ENCODE assay signal across 8 cellular contexts in the genomic region with DNA sequence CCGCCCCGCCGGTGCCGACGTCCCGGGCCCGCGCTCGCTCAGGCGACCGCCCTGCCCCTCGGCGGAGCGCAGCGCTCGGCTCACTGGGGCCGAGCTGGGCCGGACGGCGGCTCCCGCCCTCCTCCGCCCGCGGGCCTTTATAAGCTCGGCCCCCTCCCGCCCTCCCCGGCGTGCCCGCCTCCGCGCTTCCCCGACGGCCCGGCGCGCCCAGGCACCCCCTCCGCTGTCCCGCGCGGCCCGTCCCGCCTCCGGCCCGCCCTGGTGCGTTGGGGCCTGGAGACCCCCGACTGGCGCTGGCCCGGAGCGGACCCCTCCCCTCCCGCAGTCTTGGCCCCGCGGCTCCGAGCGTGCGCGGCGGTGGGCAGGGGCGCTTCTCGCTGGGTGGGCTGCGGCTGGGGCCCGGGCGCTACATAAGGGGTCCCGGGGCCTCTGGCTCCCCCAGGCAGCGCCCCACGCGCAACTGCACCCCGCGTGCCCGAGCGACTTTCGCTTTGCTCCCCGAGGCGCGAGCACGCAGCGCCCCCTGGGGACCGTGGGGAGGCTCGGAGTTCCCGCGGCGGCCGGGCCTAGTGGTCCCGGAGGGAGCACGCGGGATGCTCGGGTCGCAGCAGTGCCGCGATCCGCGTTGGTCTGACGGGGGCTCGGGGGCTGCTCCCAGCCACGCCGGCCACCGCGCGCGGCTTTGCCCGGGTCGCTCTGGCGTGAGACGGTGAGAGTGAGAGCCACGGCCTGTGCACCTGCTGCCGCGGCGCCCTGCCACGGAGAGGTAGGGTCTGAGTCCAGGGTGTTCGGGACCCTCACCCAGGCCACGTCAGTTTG. TPM values are rescaled to one million over a fixed set of nuclear protein-coding genes. Genes with fewer than 3 reads are reported as not detected.
DNase-seq lines count a peak whose midpoint lies in the region; ATAC-seq lines count a peak whose summit lies in the region.

A gene with protein sequence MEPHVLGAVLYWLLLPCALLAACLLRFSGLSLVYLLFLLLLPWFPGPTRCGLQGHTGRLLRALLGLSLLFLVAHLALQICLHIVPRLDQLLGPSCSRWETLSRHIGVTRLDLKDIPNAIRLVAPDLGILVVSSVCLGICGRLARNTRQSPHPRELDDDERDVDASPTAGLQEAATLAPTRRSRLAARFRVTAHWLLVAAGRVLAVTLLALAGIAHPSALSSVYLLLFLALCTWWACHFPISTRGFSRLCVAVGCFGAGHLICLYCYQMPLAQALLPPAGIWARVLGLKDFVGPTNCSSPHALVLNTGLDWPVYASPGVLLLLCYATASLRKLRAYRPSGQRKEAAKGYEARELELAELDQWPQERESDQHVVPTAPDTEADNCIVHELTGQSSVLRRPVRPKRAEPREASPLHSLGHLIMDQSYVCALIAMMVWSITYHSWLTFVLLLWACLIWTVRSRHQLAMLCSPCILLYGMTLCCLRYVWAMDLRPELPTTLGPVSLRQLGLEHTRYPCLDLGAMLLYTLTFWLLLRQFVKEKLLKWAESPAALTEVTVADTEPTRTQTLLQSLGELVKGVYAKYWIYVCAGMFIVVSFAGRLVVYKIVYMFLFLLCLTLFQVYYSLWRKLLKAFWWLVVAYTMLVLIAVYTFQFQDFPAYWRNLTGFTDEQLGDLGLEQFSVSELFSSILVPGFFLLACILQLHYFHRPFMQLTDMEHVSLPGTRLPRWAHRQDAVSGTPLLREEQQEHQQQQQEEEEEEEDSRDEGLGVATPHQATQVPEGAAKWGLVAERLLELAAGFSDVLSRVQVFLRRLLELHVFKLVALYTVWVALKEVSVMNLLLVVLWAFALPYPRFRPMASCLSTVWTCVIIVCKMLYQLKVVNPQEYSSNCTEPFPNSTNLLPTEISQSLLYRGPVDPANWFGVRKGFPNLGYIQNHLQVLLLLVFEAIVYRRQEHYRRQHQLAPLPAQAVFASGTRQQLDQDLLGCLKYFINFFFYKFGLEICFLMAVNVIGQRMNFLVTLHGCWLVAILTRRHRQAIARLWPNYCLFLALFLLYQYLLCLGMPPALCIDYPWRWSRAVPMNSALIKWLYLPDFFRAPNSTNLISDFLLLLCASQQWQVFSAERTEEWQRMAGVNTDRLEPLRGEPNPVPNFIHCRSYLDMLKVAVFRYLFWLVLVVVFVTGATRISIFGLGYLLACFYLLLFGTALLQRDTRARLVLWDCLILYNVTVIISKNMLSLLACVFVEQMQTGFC (N-terminal part only) (minus strand): TSS at position 115 of the 819 bp plus-strand sequence. CDS start 256 bp downstream, outside the sequence.

- no peaks in the 10 kb centered on the region for H3K27me3 Mint-ChIP-seq in activated T-cell treated with anti-CD3 and anti-CD28 coated beads, Interleukin-2, amount 50 U/mL, for 24 hours
- H3K27me3 Mint-ChIP-seq in stimulated activated naive CD8-positive, alpha-beta T cell treated with anti-CD3 and anti-CD28 coated beads, Interleukin-15, Interleukin-2, amounts not matched to agents 100 ng/mL and 50 ng/mL, for 24 hours = no peaks in the 10 kb centered on the region

- no peaks in the 10 kb centered on the region for H3K27me3 ChIP-seq in muscle layer of duodenum (ENCODE audit: low read depth, low read length)

- H3K4me1 ChIP-seq in muscle layer of duodenum (ENCODE audit: control insufficient read depth in 1 of 2, insufficient read depth in 2 of 2, low read length in 2 of 2) = peaks cover 10 to 41% of the 10 kb centered on the region in 2 donors

- no peaks in the 10 kb centered on the region for H3K9me3 ChIP-seq in muscle layer of duodenum (ENCODE audit: control insufficient read depth in 1 of 2, low read length in 2 of 2)

- peak within 1 kb of the TSS; percentile 56 to 62 for H3K4me3 ChIP-seq in muscle layer of duodenum (ENCODE audit: low read depth in 1 of 2, low read length in 2 of 2)

- ATAC-seq in GM18511 (IDR thresholded peaks at IDR 0.05; ENCODE audit: unreplicated experiment) = peak; percentile 41
- peak; percentile 60 for ATAC-seq in esophagus mucosa
- no peak for ATAC-seq in GM19452 (IDR thresholded peaks at IDR 0.05; ENCODE audit: unreplicated experiment)

- peak within 1 kb of the TSS; percentile 81 for H3K27ac ChIP-seq in muscle layer of duodenum (ENCODE audit: low read length)

- no peaks in the 10 kb centered on the region for H3K9me3 Mint-ChIP-seq in activated T-cell treated with anti-CD3 and anti-CD28 coated beads, Interleukin-2, amount 50 U/mL, for 24 hours
- no peaks in the 10 kb centered on the region for H3K9me3 Mint-ChIP-seq in stimulated activated naive CD8-positive, alpha-beta T cell treated with anti-CD3 and anti-CD28 coated beads, Interleukin-15, Interleukin-2, amounts not matched to agents 100 ng/mL and 50 ng/mL, for 24 hours

- DNase-seq in A172 (ENCODE audit: low spot score) = no peak
- peak; percentile 6 for DNase-seq in NCI-H82 treated with DMSO at 0.1 percent for 48 hours (lab: John Stamatoyannopoulos, UW; ENCODE audit: unreplicated experiment)
- DNase-seq in activated T-cell treated with anti-CD3 and anti-CD28 coated beads, Interleukin-2, amount 50 U/mL, for 24 hours = peak; percentile 88

- peaks cover 14% of the 10 kb centered on the region for H3K36me3 Mint-ChIP-seq in activated T-cell treated with anti-CD3 and anti-CD28 coated beads, Interleukin-2, amount 50 U/mL, for 24 hours (ENCODE audit: low read depth)
- H3K36me3 Mint-ChIP-seq in stimulated activated naive CD8-positive, alpha-beta T cell treated with anti-CD3 and anti-CD28 coated beads, Interleukin-15, Interleukin-2, amounts not matched to agents 100 ng/mL and 50 ng/mL, for 24 hours (ENCODE audit: low read depth) = no peaks in the 10 kb centered on the region

- peaks cover 46% of the 10 kb centered on the region for H3K4me1 Mint-ChIP-seq in activated T-cell treated with anti-CD3 and anti-CD28 coated beads, Interleukin-2, amount 50 U/mL, for 24 hours (ENCODE audit: low read depth)
- H3K4me1 Mint-ChIP-seq in stimulated activated naive CD8-positive, alpha-beta T cell treated with anti-CD3 and anti-CD28 coated beads, Interleukin-15, Interleukin-2, amounts not matched to agents 100 ng/mL and 50 ng/mL, for 24 hours (ENCODE audit: low read depth) = peaks cover 44% of the 10 kb centered on the region

- peak within 1 kb of the TSS; percentile 90 for H3K27ac Mint-ChIP-seq in activated T-cell treated with anti-CD3 and anti-CD28 coated beads, Interleukin-2, amount 50 U/mL, for 24 hours
- peak within 1 kb of the TSS; percentile 87 for H3K27ac Mint-ChIP-seq in stimulated activated naive CD8-positive, alpha-beta T cell treated with anti-CD3 and anti-CD28 coated beads, Interleukin-15, Interleukin-2, amounts not matched to agents 100 ng/mL and 50 ng/mL, for 24 hours

- peaks cover 0 to 4% of the 10 kb centered on the region in 2 donors for H3K36me3 ChIP-seq in muscle layer of duodenum (ENCODE audit: control insufficient read depth in 1 of 2, insufficient read depth in 2 of 2, low read length in 2 of 2)

- H3K4me3 Mint-ChIP-seq in activated T-cell treated with anti-CD3 and anti-CD28 coated beads, Interleukin-2, amount 50 U/mL, for 24 hours = peak within 1 kb of the TSS; percentile 83
- H3K4me3 Mint-ChIP-seq in stimulated activated naive CD8-positive, alpha-beta T cell treated with anti-CD3 and anti-CD28 coated beads, Interleukin-15, Interleukin-2, amounts not matched to agents 100 ng/mL and 50 ng/mL, for 24 hours = peak within 1 kb of the TSS; percentile 81

RNA-seq across cellular contexts. Expression of the gene that starts here (rescaled TPM):
- total RNA-seq in A172 (2014; rRNA removed; shearing (Covaris generic)) = 186 and 226 TPM in 2 replicates
- total RNA-seq in esophagus mucosa = 64.7 TPM
